8 cellular contexts compared by ENCODE assay signal in the genomic region with DNA sequence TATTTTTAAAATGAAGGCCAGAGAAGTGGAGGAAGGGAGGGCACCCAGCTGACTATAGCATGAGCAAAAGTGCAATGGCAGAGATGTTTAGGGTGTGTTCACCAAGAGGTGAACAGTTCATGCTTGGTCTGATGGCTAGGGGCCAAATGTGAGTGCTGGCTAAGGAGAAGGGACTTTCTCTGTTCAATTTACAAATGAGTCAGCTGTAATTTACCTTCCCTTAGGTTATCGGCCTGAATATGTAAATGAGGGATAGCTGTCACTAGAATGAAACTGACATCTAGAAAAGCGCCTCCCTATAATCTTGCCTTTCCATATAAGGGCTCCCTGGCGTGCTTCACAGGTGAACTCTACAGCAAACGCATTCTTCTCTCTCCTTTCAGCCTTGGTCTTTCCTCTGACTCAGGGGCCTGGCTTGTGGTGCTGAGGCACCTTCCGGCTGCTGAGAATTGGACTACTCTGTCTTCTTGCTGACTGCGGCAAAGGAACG.
A peak's percentile ranks its signal among the peaks of the same experiment; 100 is the strongest.
DNase-seq lines count a peak whose midpoint lies in the region; ATAC-seq and TF ChIP-seq lines count a peak whose summit lies in the region.

No MANE protein-coding gene starts in this region.

- no peaks in the 10 kb centered on the region for H3K36me3 Mint-ChIP-seq in activated T-cell treated with anti-CD3 and anti-CD28 coated beads, Interleukin-2, amount 50 U/mL, for 24 hours (ENCODE audit: low read depth)
- H3K36me3 Mint-ChIP-seq in HFFc6 (ENCODE audit: low read depth), result no peaks in the 10 kb centered on the region

- in situ Hi-C loops in Caki2 (cut with HindIII; ENCODE audit: low pct_unique_long_range_greater_than_20kb, low sequenced_read_pairs), result no loop called here

- no peak overlapping the region for H3K9ac ChIP-seq in smooth muscle cell (ENCODE audit: low read depth)

- H3K4me1 Mint-ChIP-seq in activated T-cell treated with anti-CD3 and anti-CD28 coated beads, Interleukin-2, amount 50 U/mL, for 24 hours (ENCODE audit: low read depth), result peaks cover 85% of the 10 kb centered on the region
- H3K4me1 Mint-ChIP-seq in HFFc6 (ENCODE audit: low read depth), result peaks cover 2% of the 10 kb centered on the region; the same call in 1 of the 2 replicates

- H3K27ac Mint-ChIP-seq in activated T-cell treated with anti-CD3 and anti-CD28 coated beads, Interleukin-2, amount 50 U/mL, for 24 hours, result peak overlapping the region; percentile 90
- no peak overlapping the region for H3K27ac Mint-ChIP-seq in HFFc6

- no peak overlapping the region for H3K4me3 Mint-ChIP-seq in activated T-cell treated with anti-CD3 and anti-CD28 coated beads, Interleukin-2, amount 50 U/mL, for 24 hours
- H3K4me3 Mint-ChIP-seq in HFFc6, result no peak overlapping the region

- DNase-seq in Caki2 (ENCODE audit: low read depth), result peak; percentile 87
- DNase-seq in activated T-cell treated with anti-CD3 and anti-CD28 coated beads, Interleukin-2, amount 50 U/mL, for 24 hours, result peak; percentile 68
- no peak for DNase-seq in smooth muscle cell (lab: John Stamatoyannopoulos, UW; ENCODE audit: unreplicated experiment)
- no peak for DNase-seq in DMS153 (lab: John Stamatoyannopoulos, UW)
- no peak for DNase-seq in NCI-H524 treated with DMSO at 0.1 percent for 48 hours (lab: John Stamatoyannopoulos, UW)
- no peak for DNase-seq in HFFc6

- no peaks in the 10 kb centered on the region for H3K27me3 Mint-ChIP-seq in activated T-cell treated with anti-CD3 and anti-CD28 coated beads, Interleukin-2, amount 50 U/mL, for 24 hours
- peaks cover 15% of the 10 kb centered on the region for H3K27me3 Mint-ChIP-seq in HFFc6 (ENCODE audit: insufficient read depth)

- ATAC-seq in GM21447 (IDR thresholded peaks at IDR 0.05; ENCODE audit: unreplicated experiment) (peak; percentile 91), HG03571 (IDR thresholded peaks at IDR 0.05; ENCODE audit: unreplicated experiment) (peak; percentile 87)

- 59% methylated on average over 6 of the region's 7 CpGs for WGBS in smooth muscle cell (ENCODE audit: low lambda C conversion rate)

- H3K4me3 ChIP-seq in smooth muscle cell, result no peak overlapping the region

- H3K9me3 Mint-ChIP-seq in activated T-cell treated with anti-CD3 and anti-CD28 coated beads, Interleukin-2, amount 50 U/mL, for 24 hours, result no peaks in the 10 kb centered on the region
- H3K9me3 Mint-ChIP-seq in HFFc6, result no peaks in the 10 kb centered on the region

- H3K4me2 ChIP-seq in smooth muscle cell, result no peak overlapping the region

- no peaks in the 10 kb centered on the region for H3K9me3 ChIP-seq in smooth muscle cell (replicated peaks; ENCODE audit: low read depth)

- peak overlapping the region; percentile 68 for H3K27ac ChIP-seq in smooth muscle cell (ENCODE audit: low read depth)

- no peaks in the 10 kb centered on the region for H3K27me3 ChIP-seq in smooth muscle cell (ENCODE audit: low read depth)

- H4K20me1 ChIP-seq in smooth muscle cell (ENCODE audit: low read depth), result no peaks in the 10 kb centered on the region

- H3K79me2 ChIP-seq in smooth muscle cell (ENCODE audit: low read depth), result no peaks in the 10 kb centered on the region

- peaks cover 15% of the 10 kb centered on the region for H3K4me1 ChIP-seq in smooth muscle cell (ENCODE audit: low read depth)

- H3K36me3 ChIP-seq in smooth muscle cell (ENCODE audit: low read depth), result no peaks in the 10 kb centered on the region

- peaks cover 4% of the 10 kb centered on the region for H3F3A ChIP-seq in smooth muscle cell (ENCODE audit: low read depth)

- TF ChIP-seq CTCF in smooth muscle cell (IDR thresholded peaks at IDR 0.05; ENCODE audit: borderline replicate concordance, insufficient read depth, poor library complexity, severe bottlenecking), result no peak
- no peak for TF ChIP-seq CTCF in HFFc6 (IDR thresholded peaks at IDR 0.05)

- no peak overlapping the region for H2AFZ ChIP-seq in smooth muscle cell (ENCODE audit: low read depth)

Comparison
In these comparisons a context has a peak if more than half of its experiments do, and no peak if none do; other contexts are left out.
1. DNase-seq: peak in Caki2 (single experiment) and activated T-cell treated with anti-CD3 and anti-CD28 coated beads, Interleukin-2, amount 50 U/mL, for 24 hours (single experiment); none in smooth muscle cell (single experiment), DMS153 (single experiment), NCI-H524 treated with DMSO at 0.1 percent for 48 hours (single experiment) and HFFc6 (single experiment).